Comparison of ENCODE assay signal across 27 cellular contexts in the genomic region with DNA sequence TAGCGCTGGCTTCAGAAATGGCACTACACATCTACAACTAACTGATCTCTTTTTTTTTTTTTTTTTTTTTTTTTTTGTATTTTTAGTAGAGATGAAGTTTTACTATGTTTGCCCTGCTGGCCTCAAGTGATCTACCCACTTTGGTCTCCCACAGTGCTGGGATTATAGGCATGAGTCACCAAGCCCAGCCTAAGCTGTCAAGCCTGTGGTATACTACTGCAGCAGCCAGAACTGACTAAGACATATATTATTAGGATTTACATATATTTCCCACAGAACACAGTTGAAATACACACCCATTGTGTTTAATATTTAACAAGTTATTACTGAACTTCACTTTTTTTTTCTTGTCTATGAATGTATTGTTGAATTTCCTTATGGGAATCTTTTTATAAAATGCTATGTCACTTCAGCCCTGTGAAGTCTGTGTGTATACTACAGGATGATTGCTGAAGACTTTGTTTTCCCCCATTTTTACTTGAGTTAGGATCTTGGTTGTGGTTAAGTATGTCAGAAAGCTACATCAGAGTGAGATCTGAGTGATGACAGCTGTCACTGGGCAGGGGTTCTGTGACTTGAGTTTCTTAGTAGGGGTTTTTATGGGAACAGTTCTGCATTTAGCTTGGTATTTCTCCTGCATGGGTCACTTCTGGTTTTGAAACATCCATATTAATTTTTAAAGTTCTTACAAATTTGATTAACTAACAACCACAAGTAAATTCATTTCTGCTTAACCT.
DNase-seq lines count a peak whose midpoint lies in the region; ATAC-seq and TF ChIP-seq lines count a peak whose summit lies in the region.
"Had no signal": no experiment of that assay in that cellular context is flagged by ENCODE, and none has a peak within 500 bp of the region (broad histone marks: within the 10 kb centered on the region; RNA-seq: fewer than 3 reads in every experiment).

No MANE protein-coding gene starts in this region.

- no peaks in the 10 kb centered on the region for H3K9me3 ChIP-seq in MG63
- H3K9me3 ChIP-seq: ascending aorta; BLaER1 treated with 17β-estradiol and CSF1 and Interleukin-3, amounts not matched to agents 10 nM and 100 nM; heart right ventricle; right lobe of liver; stomach had no signal

- TF ChIP-seq CTCF in epithelial cell of esophagus (IDR thresholded peaks at IDR 0.05; ENCODE audit: insufficient read depth, low read depth, low read length, missing control alignments) = no peak

- H3K27me3 ChIP-seq in MG63 = no peaks in the 10 kb centered on the region
- H3K27me3 ChIP-seq: ascending aorta; BLaER1 treated with 17β-estradiol and CSF1 and Interleukin-3, amounts not matched to agents 10 nM and 100 nM; heart right ventricle; right lobe of liver; stomach had no signal

- H3K36me3 ChIP-seq in MG63 = no peaks in the 10 kb centered on the region
- H3K36me3 ChIP-seq: ascending aorta; BLaER1 treated with 17β-estradiol and CSF1 and Interleukin-3, amounts not matched to agents 10 nM and 100 nM; heart right ventricle; right lobe of liver; stomach had no signal

- ATAC-seq in HG02610 (IDR thresholded peaks at IDR 0.05; ENCODE audit: unreplicated experiment) = peak; percentile 62
- ATAC-seq: activated CD8-positive, alpha-beta memory T cell treated with anti-CD3 and anti-CD28 coated beads, Interleukin-2, amount 10 ng/mL, durations not matched to agents 7 days and 5 days; effector memory CD8-positive, alpha-beta T cell; heart right ventricle; HepG2; naive thymus-derived CD8-positive, alpha-beta T cell; right lobe of liver had no signal

- H3K4me3 ChIP-seq in MG63 = no peak overlapping the region
- H3K4me3 ChIP-seq in epithelial cell of esophagus (ENCODE audit: low read length) = no peak overlapping the region
- H3K4me3 ChIP-seq: ascending aorta; BLaER1 treated with 17β-estradiol and CSF1 and Interleukin-3, amounts not matched to agents 10 nM and 100 nM; heart right ventricle; right lobe of liver; SK-N-MC; stomach had no signal

- peak; percentile 67 for DNase-seq in MG63
- DNase-seq in epithelial cell of esophagus (ENCODE audit: low read depth) = peak; percentile 1
- no peak for DNase-seq in SK-N-DZ (ENCODE audit: low spot score)
- DNase-seq in NCI-H2107 (lab: John Stamatoyannopoulos, UW) = no peak
- DNase-seq in cerebellum (ENCODE audit: low spot score) = no peak
- no peak for DNase-seq in stimulated activated CD4-positive, alpha-beta T cell treated with anti-CD3 and anti-CD28 coated beads, Interleukin-4, amount 100 ng/mL, for 1 hour
- DNase-seq: activated CD4-positive, alpha-beta T cell treated with anti-CD3 and anti-CD28 coated beads, Interleukin-2, amount 50 U/mL, for 4 hours; activated CD8-positive, alpha-beta memory T cell treated with anti-CD3 and anti-CD28 coated beads, Interleukin-2, amount 10 ng/mL, durations not matched to agents 7 days and 5 days; activated gamma-delta T cell treated with Interleukin-2 at 50 U/mL for 16 hours; activated naive CD8-positive, alpha-beta T cell treated with anti-CD3 and anti-CD28 coated beads, Interleukin-2, amount 10 ng/mL, durations not matched to agents 7 days and 5 days; activated T-cell treated with anti-CD3 and anti-CD28 coated beads, Interleukin-2, amount 50 U/mL, for 48 hours; COR-L47; cortex of kidney; effector memory CD8-positive, alpha-beta T cell; foreskin fibroblast; heart right ventricle; midbrain; naive thymus-derived CD8-positive, alpha-beta T cell; NCI-H446 treated with DMSO at 0.1 percent for 48 hours; NCI-H774; right lobe of liver; stomach had no signal

Comparison
In these comparisons a context has a peak if more than half of its experiments do, and no peak if none do; other contexts are left out.
1. DNase-seq: peak in MG63 (single experiment) and epithelial cell of esophagus (single experiment); none in SK-N-DZ (single experiment), NCI-H2107 (single experiment), cerebellum (single experiment) and stimulated activated CD4-positive, alpha-beta T cell treated with anti-CD3 and anti-CD28 coated beads, Interleukin-4, amount 100 ng/mL, for 1 hour (single experiment).